In the genomic region with DNA sequence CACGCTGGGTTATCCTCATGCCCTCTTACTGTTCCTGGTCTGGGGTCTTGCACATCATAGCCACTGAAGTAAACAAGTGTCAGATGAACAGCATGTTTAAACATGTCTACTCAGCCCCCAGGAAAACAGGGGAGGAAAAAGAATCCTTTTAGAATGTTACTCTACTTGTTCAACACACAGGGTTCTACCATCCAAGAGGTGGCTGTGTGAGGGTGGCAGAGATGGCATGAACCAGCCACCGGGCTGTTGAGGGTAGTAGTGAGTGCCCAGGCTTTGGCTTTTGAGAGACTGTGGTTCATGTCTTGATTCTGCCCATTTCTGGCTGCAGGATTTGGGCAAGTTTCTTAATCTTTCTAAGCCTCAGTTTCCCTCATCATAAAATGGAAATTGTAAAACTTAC, we compare ENCODE assay signal across 22 cellular contexts.
"Had no signal": no experiment of that assay in that cellular context is flagged by ENCODE, and none has a peak within 500 bp of the region (broad histone marks: within the 10 kb centered on the region; RNA-seq: fewer than 3 reads in every experiment).

No MANE protein-coding gene starts in this region.

- H3K4me3 ChIP-seq: lung, neural progenitor cell, psoas muscle, right lobe of liver, smooth muscle cell, stomach, suprapubic skin, thoracic aorta, tibial artery, upper lobe of right lung had no signal

- H3K27ac ChIP-seq: neural progenitor cell, neutrophil, parathyroid adenoma, psoas muscle, right lobe of liver, stomach, suprapubic skin, thoracic aorta, tibial artery, upper lobe of right lung had no signal

- H3K4me1 ChIP-seq: parathyroid adenoma, psoas muscle, right lobe of liver, stomach, suprapubic skin, tibial artery, upper lobe of right lung had no signal

- DNase-seq: hypothalamus; naive B cell; natural killer cell; nephron progenitor cell; occipital lobe; psoas muscle; right lobe of liver; stimulated activated naive B cell treated with anti-CD40 and anti-IgM and Interleukin-4, amounts not matched to agents 10 μg/mL and 1 μg/mL and 100 μg/mL, for 72 hours; stimulated activated naive CD8-positive, alpha-beta T cell treated with anti-CD3 and anti-CD28 coated beads, Interleukin-15, Interleukin-2, amounts not matched to agents 100 U/mL and 50 U/mL, for 24 hours; stomach; tibial artery; trophoblast cell; upper lobe of right lung had no signal

- H3K27me3 ChIP-seq: neural progenitor cell, neutrophil, right lobe of liver, stomach, tibial artery had no signal

- H3K9me3 ChIP-seq: neutrophil, psoas muscle, right lobe of liver, stomach, suprapubic skin, thoracic aorta, tibial artery, upper lobe of right lung had no signal

- ATAC-seq: left lobe of liver; psoas muscle; right lobe of liver; stimulated activated naive B cell treated with anti-CD40 and anti-IgM and Interleukin-4, amounts not matched to agents 10 μg/mL and 1 μg/mL and 100 μg/mL, for 72 hours; upper lobe of right lung had no signal

- H3K36me3 ChIP-seq: neural progenitor cell, neutrophil, right lobe of liver, stomach, suprapubic skin, thoracic aorta, tibial artery, upper lobe of right lung had no signal

- FAIRE-seq: islet of Langerhans had no signal
